ENCODE assay signal across 8 cellular contexts in genomic region chr11:46348566-46348981, GRCh38. TPM values are rescaled to one million over a fixed set of nuclear protein-coding genes. Genes with fewer than 3 reads are reported as not detected.
DNase-seq lines count a peak whose midpoint lies in the region; ATAC-seq and TF ChIP-seq lines count a peak whose summit lies in the region.

No MANE protein-coding gene starts in this region.

- intact Hi-C loops in MCF 10A (cut with micrococcal nuclease): no loop called here

- peak overlapping the region; percentile 27 for H3K27ac Mint-ChIP-seq in MCF 10A (ENCODE audit: low read depth, unreplicated experiment)

- H3K27me3 ChIP-seq in mononuclear cell (ENCODE audit: insufficient read depth, low read length): no peaks in the 10 kb centered on the region

- H3K4me1 ChIP-seq in mononuclear cell (ENCODE audit: insufficient read depth, low read length): peaks cover 93% of the 10 kb centered on the region

- no peaks in the 10 kb centered on the region for H3K9me3 ChIP-seq in mononuclear cell (ENCODE audit: low read depth, low read length)

- H3K9me3 Mint-ChIP-seq in MCF 10A (ENCODE audit: unreplicated experiment): no peaks in the 10 kb centered on the region

- DNase-seq in stimulated activated CD4-positive, alpha-beta T cell treated with anti-CD3 and anti-CD28 coated beads, Interleukin-4, amount 100 ng/mL, for 24 hours: peak; percentile 39
- DNase-seq in stimulated activated CD4-positive, alpha-beta T cell treated with anti-CD3 and anti-CD28 coated beads, Interleukin-4, amount 100 ng/mL, for 1 hour: no peak
- DNase-seq in MCF 10A (ENCODE audit: unreplicated experiment): no peak
- DNase-seq in NAMALWA (ENCODE audit: low spot score): no peak
- no peak for DNase-seq in NCI-H2081 treated with DMSO at 0.1 percent for 48 hours (lab: John Stamatoyannopoulos, UW)

- POLR2A ChIA-PET in MCF 10A (lab: Yijun Ruan, JAX): interaction anchor here (0.6 to 1.4 kb wide), 7 partner anchors 9 to 273 kb away, joined by 3 to 6 read pairs (median 4); no protein-coding TSS in a partner anchor

- peak overlapping the region; percentile 72 for H3K4me3 ChIP-seq in mononuclear cell (ENCODE audit: low read length)

- peaks cover 6% of the 10 kb centered on the region for H3K36me3 Mint-ChIP-seq in MCF 10A (ENCODE audit: insufficient read depth, unreplicated experiment)

- BruUV-seq in MCF 10A (replicated peaks; lab: Mats Ljungman, UMichigan): TSS peak; percentile 27

- TF ChIP-seq CTCF in MCF 10A (IDR thresholded peaks at IDR 0.05; ENCODE audit: unreplicated experiment): no peak

- H3K4me3 Mint-ChIP-seq in MCF 10A (ENCODE audit: unreplicated experiment): peak overlapping the region; percentile 59

- H3K27me3 Mint-ChIP-seq in MCF 10A (ENCODE audit: insufficient read depth, unreplicated experiment): no peaks in the 10 kb centered on the region

- peaks cover 31% of the 10 kb centered on the region for H3K4me1 Mint-ChIP-seq in MCF 10A (ENCODE audit: insufficient read depth, unreplicated experiment)

- ATAC-seq in HG02852 (IDR thresholded peaks at IDR 0.05; ENCODE audit: unreplicated experiment) (no peak), GM19467 (IDR thresholded peaks at IDR 0.05; ENCODE audit: unreplicated experiment) (no peak)

- CTCF ChIA-PET in MCF 10A (lab: Yijun Ruan, JAX): interaction anchor here (0.6 to 1.6 kb wide), 13 partner anchors 10 to 209 kb away, joined by 3 to 7 read pairs (median 3); no protein-coding TSS in a partner anchor

RNA-seq across cellular contexts. Expression of gene DGKZ, which starts 1.3 kb away (rescaled TPM):
- total RNA-seq in MCF 10A (2022): 52.8 and 57.9 TPM in 2 replicates
- total RNA-seq in mononuclear cell: 90.6 TPM

RNA-seq across cellular contexts. Expression of gene MDK, which starts 32.9 kb away (rescaled TPM):
- total RNA-seq in MCF 10A (2022) (0.49 and 1.8 TPM in 2 replicates), mononuclear cell (1.5 TPM)

RNA-seq across cellular contexts. Expression of gene CHRM4, which starts 43.0 kb away (rescaled TPM):
- not detected in 2 replicates for total RNA-seq in MCF 10A (2022)
- 1.3 TPM for total RNA-seq in mononuclear cell
